ENCODE assay signal across 1 cellular context in the genomic region with DNA sequence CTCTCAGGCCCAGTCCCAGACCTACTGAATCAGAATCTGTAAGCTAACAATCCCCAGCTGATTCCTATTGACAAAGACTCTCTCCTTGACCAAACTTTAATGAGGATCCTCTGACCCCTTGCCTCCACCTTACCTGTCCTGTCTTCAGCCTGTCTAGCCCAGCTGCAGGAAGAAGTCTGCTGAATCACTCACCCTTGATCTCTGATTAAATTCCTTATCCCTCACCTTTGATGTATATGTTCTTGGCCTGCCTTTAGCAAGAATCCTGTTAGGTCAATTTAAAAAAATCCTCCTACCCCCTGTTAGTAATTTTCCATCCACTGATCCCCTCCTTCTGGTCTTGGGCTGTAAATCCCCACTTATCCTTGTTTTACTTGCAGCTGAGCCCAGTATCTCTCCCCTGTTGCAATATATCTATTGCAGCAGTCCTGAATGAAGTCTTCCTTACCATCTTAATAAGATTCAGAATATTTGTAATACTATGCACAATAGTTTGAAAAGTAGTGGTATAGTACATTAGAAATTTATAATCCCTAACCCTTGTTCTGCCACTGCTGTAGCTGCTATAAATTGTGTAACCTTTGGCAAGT.
TF ChIP-seq lines count a peak whose summit lies in the region.

No MANE protein-coding gene starts in this region.

TF ChIP-seq in SK-N-SH, 30 proteins besides CTCF, POLR2A, EP300 and RAD21:
- TF ChIP-seq TAF1 (IDR thresholded peaks at IDR 0.05; ENCODE audit: borderline replicate concordance, low read depth, low read length) (no peak), FOXM1 (IDR thresholded peaks at IDR 0.05; ENCODE audit: low read depth) (no peak), MEF2A (IDR thresholded peaks at IDR 0.05; ENCODE audit: borderline replicate concordance, low read depth) (no peak), POLR2AphosphoS5 (IDR thresholded peaks at IDR 0.05; ENCODE audit: low read depth, low read length) (no peak), SMC3 (IDR thresholded peaks at IDR 0.05; ENCODE audit: low read depth, low read length) (no peak)
- TF ChIP-seq, protein P1, sequence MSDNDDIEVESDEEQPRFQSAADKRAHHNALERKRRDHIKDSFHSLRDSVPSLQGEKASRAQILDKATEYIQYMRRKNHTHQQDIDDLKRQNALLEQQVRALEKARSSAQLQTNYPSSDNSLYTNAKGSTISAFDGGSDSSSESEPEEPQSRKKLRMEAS (IDR thresholded peaks at IDR 0.05; ENCODE audit: low read depth), result no peak
TF ChIP-seq in SK-N-SH: peak in this region for 0.
